Comparison of ENCODE assay signal across 1 cellular context in the genomic region with DNA sequence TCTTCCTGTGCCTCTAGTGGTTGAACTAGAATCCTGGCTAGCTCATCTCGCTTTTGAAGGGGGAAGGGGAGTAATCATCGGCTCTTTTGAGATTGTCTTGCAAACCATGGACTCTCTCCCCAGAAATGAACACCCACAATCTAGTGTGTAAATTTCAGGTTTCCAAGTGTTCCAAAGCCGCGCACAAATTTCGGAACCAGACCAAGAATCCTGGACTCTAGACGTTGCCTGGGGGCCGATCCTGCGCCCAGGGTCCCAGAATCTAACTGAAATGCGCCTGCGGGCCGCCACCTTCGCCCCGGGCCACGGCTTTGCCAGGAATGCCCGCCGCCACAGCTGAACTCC.
A peak's percentile ranks its signal among the peaks of the same experiment; 100 is the strongest.
TF ChIP-seq lines count a peak whose summit lies in the region.

No MANE protein-coding gene starts in this region.

TF ChIP-seq in GM23338, 12 proteins besides CTCF, POLR2A, EP300 and RAD21 (continued from another document):
- TF ChIP-seq, protein P1, sequence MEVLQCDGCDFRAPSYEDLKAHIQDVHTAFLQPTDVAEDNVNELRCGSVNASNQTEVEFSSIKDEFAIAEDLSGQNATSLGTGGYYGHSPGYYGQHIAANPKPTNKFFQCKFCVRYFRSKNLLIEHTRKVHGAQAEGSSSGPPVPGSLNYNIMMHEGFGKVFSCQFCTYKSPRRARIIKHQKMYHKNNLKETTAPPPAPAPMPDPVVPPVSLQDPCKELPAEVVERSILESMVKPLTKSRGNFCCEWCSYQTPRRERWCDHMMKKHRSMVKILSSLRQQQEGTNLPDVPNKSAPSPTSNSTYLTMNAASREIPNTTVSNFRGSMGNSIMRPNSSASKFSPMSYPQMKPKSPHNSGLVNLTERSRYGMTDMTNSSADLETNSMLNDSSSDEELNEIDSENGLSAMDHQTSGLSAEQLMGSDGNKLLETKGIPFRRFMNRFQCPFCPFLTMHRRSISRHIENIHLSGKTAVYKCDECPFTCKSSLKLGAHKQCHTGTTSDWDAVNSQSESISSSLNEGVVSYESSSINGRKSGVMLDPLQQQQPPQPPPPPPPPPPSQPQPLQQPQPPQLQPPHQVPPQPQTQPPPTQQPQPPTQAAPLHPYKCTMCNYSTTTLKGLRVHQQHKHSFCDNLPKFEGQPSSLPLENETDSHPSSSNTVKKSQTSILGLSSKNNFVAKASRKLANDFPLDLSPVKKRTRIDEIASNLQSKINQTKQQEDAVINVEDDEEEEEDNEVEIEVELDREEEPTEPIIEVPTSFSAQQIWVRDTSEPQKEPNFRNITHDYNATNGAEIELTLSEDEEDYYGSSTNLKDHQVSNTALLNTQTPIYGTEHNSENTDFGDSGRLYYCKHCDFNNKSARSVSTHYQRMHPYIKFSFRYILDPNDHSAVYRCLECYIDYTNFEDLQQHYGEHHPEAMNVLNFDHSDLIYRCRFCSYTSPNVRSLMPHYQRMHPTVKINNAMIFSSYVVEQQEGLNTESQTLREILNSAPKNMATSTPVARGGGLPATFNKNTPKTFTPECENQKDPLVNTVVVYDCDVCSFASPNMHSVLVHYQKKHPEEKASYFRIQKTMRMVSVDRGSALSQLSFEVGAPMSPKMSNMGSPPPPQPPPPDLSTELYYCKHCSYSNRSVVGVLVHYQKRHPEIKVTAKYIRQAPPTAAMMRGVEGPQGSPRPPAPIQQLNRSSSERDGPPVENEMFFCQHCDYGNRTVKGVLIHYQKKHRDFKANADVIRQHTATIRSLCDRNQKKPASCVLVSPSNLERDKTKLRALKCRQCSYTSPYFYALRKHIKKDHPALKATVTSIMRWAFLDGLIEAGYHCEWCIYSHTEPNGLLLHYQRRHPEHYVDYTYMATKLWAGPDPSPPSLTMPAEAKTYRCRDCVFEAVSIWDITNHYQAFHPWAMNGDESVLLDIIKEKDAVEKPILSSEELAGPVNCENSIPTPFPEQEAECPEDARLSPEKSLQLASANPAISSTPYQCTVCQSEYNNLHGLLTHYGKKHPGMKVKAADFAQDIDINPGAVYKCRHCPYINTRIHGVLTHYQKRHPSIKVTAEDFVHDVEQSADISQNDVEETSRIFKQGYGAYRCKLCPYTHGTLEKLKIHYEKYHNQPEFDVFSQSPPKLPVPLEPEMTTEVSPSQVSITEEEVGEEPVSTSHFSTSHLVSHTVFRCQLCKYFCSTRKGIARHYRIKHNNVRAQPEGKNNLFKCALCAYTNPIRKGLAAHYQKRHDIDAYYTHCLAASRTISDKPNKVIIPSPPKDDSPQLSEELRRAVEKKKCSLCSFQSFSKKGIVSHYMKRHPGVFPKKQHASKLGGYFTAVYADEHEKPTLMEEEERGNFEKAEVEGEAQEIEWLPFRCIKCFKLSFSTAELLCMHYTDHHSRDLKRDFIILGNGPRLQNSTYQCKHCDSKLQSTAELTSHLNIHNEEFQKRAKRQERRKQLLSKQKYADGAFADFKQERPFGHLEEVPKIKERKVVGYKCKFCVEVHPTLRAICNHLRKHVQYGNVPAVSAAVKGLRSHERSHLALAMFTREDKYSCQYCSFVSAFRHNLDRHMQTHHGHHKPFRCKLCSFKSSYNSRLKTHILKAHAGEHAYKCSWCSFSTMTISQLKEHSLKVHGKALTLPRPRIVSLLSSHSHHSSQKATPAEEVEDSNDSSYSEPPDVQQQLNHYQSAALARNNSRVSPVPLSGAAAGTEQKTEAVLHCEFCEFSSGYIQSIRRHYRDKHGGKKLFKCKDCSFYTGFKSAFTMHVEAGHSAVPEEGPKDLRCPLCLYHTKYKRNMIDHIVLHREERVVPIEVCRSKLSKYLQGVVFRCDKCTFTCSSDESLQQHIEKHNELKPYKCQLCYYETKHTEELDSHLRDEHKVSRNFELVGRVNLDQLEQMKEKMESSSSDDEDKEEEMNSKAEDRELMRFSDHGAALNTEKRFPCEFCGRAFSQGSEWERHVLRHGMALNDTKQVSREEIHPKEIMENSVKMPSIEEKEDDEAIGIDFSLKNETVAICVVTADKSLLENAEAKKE (CRISPR knock-in tag; IDR thresholded peaks at IDR 0.05): no peak
- peak; percentile 97 for TF ChIP-seq EZH2 (IDR thresholded peaks at IDR 0.05; ENCODE audit: low read depth, unreplicated experiment)
TF ChIP-seq in GM23338: peak in this region for 2.
